In the genomic region with DNA sequence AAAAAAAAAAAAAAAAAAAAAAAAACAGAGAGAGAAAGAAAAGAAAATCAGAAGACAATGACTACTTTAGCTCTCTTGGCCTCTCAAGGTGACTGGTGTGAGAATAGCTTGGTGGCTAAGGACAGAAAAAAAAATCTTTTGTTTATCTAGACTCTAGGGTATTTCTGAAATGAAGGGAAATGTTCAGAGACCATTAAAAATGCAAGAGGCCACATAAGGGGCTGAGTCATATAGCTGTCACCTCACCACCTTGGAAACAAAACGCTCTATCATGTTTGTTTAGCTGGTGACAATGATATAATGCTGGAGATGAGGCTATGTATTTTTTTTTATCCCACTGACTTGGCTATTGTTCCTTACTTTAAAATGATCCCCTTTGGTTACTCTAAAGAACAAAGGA, we compare ENCODE assay signal across 17 cellular contexts.
A peak's percentile ranks its signal among the peaks of the same experiment; 100 is the strongest.
DNase-seq lines count a peak whose midpoint lies in the region; ATAC-seq, FAIRE-seq and TF ChIP-seq lines count a peak whose summit lies in the region.
"Had no signal": no experiment of that assay in that cellular context is flagged by ENCODE, and none has a peak within 500 bp of the region (broad histone marks: within the 10 kb centered on the region; RNA-seq: fewer than 3 reads in every experiment).

No MANE protein-coding gene starts in this region.

- H3K27me3 ChIP-seq in left lung, result no peaks in the 10 kb centered on the region
- H3K27me3 ChIP-seq: SJSA1, testis had no signal

- ATAC-seq in GM18867 (IDR thresholded peaks at IDR 0.05; ENCODE audit: unreplicated experiment) (peak; percentile 36), left lung (peak; percentile 74), left colon (no peak)
- ATAC-seq: WTC11 had no signal

- intact Hi-C loops in left lung (cut with DNase I), result no loop called here
- intact Hi-C loops in left colon (cut with DNase I, micrococcal nuclease), result no loop called here

- no peaks in the 10 kb centered on the region for H3K4me1 ChIP-seq in left lung
- H3K4me1 ChIP-seq: testis had no signal

- H3K4me3 ChIP-seq in left lung, result no peak overlapping the region
- H3K4me3 ChIP-seq: SJSA1, testis had no signal

- H3K27ac ChIP-seq in left lung, result no peak overlapping the region
- no peak overlapping the region for H3K27ac ChIP-seq in caudate nucleus (ENCODE audit: low read depth, low read length)
- H3K27ac ChIP-seq: testis had no signal

- H3K36me3 ChIP-seq in left lung, result no peaks in the 10 kb centered on the region
- H3K36me3 ChIP-seq: SJSA1 had no signal

- no peaks in the 10 kb centered on the region for H3K9me3 ChIP-seq in left lung
- H3K9me3 ChIP-seq: SJSA1, testis had no signal

- peak; percentile 87 for FAIRE-seq in RCC 7860 (lab: Jason Lieb, UNC)
- FAIRE-seq: H54 had no signal

- no peak for TF ChIP-seq CTCF in left lung (IDR thresholded peaks at IDR 0.05)

- peak; percentile 85 for DNase-seq in HT1080 (ENCODE audit: low read depth)
- peak; percentile 93 for DNase-seq in RCC 7860 (ENCODE audit: low spot score)
- DNase-seq in left lung, result no peak
- no peak for DNase-seq in left colon
- DNase-seq in caudate nucleus (lab: John Stamatoyannopoulos, UW), result no peak
- DNase-seq in stimulated activated naive CD4-positive, alpha-beta T cell treated with Interleukin-2 at 50 U/mL for 16 hours (lab: John Stamatoyannopoulos, UW), result no peak
- DNase-seq in AG08396 (ENCODE audit: low spot score), result no peak
- DNase-seq: activated T-cell treated with anti-CD3 and anti-CD28 coated beads for 4 hours, foreskin melanocyte, KBM-7, natural killer cell, NCI-H2227 treated with DMSO at 0.1 percent for 48 hours, testis had no signal

Comparison
In these comparisons a context has a peak if more than half of its experiments do, and no peak if none do; other contexts are left out.
1. DNase-seq: peak in HT1080 (single experiment) and RCC 7860 (single experiment); none in left lung (0 of 2), left colon (0 of 2), caudate nucleus (0 of 61), stimulated activated naive CD4-positive, alpha-beta T cell treated with Interleukin-2 at 50 U/mL for 16 hours (single experiment) and AG08396 (single experiment).